In the genomic region with DNA sequence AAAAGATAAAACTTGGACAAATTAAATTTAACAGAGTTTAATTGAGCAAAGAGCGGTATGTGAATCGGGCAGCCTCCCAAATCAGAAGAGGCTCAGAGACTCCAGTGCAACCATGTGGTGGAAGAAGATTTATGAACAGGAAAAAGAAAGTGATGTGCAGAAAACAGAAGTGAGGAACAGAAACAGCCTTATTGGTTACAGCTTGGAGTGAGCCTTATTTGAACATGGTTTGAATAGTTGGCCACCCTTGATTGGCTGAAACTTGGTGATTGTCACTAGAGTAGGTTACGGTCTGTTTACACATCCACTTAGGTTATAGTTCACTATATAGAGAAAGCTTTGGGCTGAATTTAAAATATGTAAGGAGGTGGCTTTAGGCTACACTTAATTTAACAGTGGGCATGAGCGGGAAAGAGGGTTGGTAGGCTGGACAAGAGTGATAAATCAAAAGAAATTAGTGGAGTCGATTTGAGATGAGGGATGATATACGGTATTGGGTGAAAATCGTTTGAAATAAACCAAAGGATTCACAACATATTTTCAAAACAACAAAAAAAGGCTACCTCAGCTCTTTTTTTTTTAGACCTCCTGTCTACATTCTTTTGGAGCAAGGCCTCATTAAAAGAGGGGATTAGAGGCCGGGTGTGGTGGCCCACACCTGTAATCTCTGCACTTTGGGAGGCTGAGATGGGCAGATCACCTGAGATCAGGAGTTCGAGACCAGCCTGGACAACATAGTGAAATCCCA, we compare ENCODE assay signal across 22 cellular contexts.
DNase-seq lines count a peak whose midpoint lies in the region; ATAC-seq, FAIRE-seq and TF ChIP-seq lines count a peak whose summit lies in the region.
"Had no signal": no experiment of that assay in that cellular context is flagged by ENCODE, and none has a peak within 500 bp of the region (broad histone marks: within the 10 kb centered on the region; RNA-seq: fewer than 3 reads in every experiment).

No MANE protein-coding gene starts in this region.

- no peaks in the 10 kb centered on the region for H3K4me1 ChIP-seq in body of pancreas
- H3K4me1 ChIP-seq: psoas muscle had no signal

- peaks cover 5% of the 10 kb centered on the region for H3K36me3 Mint-ChIP-seq in activated T-helper 2 cell treated with anti-CD3 and anti-CD28 coated beads, Interferon-gamma antibody, Interleukin-2, Interleukin-4, amounts not matched to agents 10 μg/mL and 5 μg/mL and 100 μg/mL, durations not matched to agents 14 hours and 24 hours and 36 hours (ENCODE audit: low read depth)
- H3K36me3 Mint-ChIP-seq: type B pancreatic cell had no signal

- H3K27ac Mint-ChIP-seq in activated T-helper 2 cell treated with anti-CD3 and anti-CD28 coated beads, Interferon-gamma antibody, Interleukin-2, Interleukin-4, amounts not matched to agents 10 μg/mL and 5 μg/mL and 100 μg/mL, durations not matched to agents 14 hours and 24 hours and 36 hours = peak overlapping the region; percentile 30
- H3K27ac Mint-ChIP-seq: activated CD4-positive, alpha-beta T cell treated with anti-CD3 and anti-CD28 coated beads, Interleukin-2, amount 10 ng/mL, durations not matched to agents 7 days and 5 days; type B pancreatic cell had no signal

- H3K9me3 ChIP-seq in body of pancreas = no peaks in the 10 kb centered on the region
- H3K9me3 ChIP-seq: psoas muscle had no signal

- 89 to 90% methylated on average over 9 of the region's 9 CpGs for WGBS in body of pancreas, 2 donors

- no peaks in the 10 kb centered on the region for H3K27me3 Mint-ChIP-seq in activated T-helper 2 cell treated with anti-CD3 and anti-CD28 coated beads, Interferon-gamma antibody, Interleukin-2, Interleukin-4, amounts not matched to agents 10 μg/mL and 5 μg/mL and 100 μg/mL, durations not matched to agents 14 hours and 24 hours and 36 hours (ENCODE audit: low read depth)

- peak; percentile 81 for FAIRE-seq in GM18507 (lab: Jason Lieb, UNC)

- intact Hi-C loops in activated T-helper 2 cell treated with anti-CD3 and anti-CD28 coated beads, Interferon-gamma antibody, Interleukin-2, Interleukin-4, amounts not matched to agents 10 μg/mL and 5 μg/mL and 100 μg/mL, durations not matched to agents 14 hours and 24 hours and 36 hours (cut with micrococcal nuclease) = loop anchor here (5.0 to 10.0 kb wide), 3 partner anchors 398 to 698 kb away; no protein-coding TSS in a partner anchor
- intact Hi-C loops in body of pancreas (cut with DNase I) = no loop called here

- H3K4me3 ChIP-seq in GM12865 (ENCODE audit: low read depth, low read length) (no peak overlapping the region), body of pancreas (no peak overlapping the region)
- H3K4me3 ChIP-seq: psoas muscle had no signal

- H3K4me1 Mint-ChIP-seq in activated T-helper 2 cell treated with anti-CD3 and anti-CD28 coated beads, Interferon-gamma antibody, Interleukin-2, Interleukin-4, amounts not matched to agents 10 μg/mL and 5 μg/mL and 100 μg/mL, durations not matched to agents 14 hours and 24 hours and 36 hours (ENCODE audit: low read depth) = peaks cover 56% of the 10 kb centered on the region

- H3K36me3 ChIP-seq in body of pancreas (replicated peaks in 1 of 2; ENCODE audit: insufficient read depth in 1 of 2, low read depth in 2 of 2) = no peaks in the 10 kb centered on the region

- H3K9me3 Mint-ChIP-seq in activated T-helper 2 cell treated with anti-CD3 and anti-CD28 coated beads, Interferon-gamma antibody, Interleukin-2, Interleukin-4, amounts not matched to agents 10 μg/mL and 5 μg/mL and 100 μg/mL, durations not matched to agents 14 hours and 24 hours and 36 hours = no peaks in the 10 kb centered on the region
- H3K9me3 Mint-ChIP-seq: type B pancreatic cell had no signal

- no peak overlapping the region for H3K4me3 Mint-ChIP-seq in activated T-helper 2 cell treated with anti-CD3 and anti-CD28 coated beads, Interferon-gamma antibody, Interleukin-2, Interleukin-4, amounts not matched to agents 10 μg/mL and 5 μg/mL and 100 μg/mL, durations not matched to agents 14 hours and 24 hours and 36 hours (ENCODE audit: low read depth)
- H3K4me3 Mint-ChIP-seq: activated CD4-positive, alpha-beta T cell treated with anti-CD3 and anti-CD28 coated beads, Interleukin-2, amount 10 ng/mL, durations not matched to agents 7 days and 5 days; type B pancreatic cell had no signal

- ATAC-seq in body of pancreas (no peak), HG02623 (IDR thresholded peaks at IDR 0.05; ENCODE audit: unreplicated experiment) (no peak)
- ATAC-seq: left colon, psoas muscle, SK-N-SH treated with all-trans-retinoic acid at 6 μM for 48 hours had no signal

- no peak overlapping the region for H3K27ac ChIP-seq in body of pancreas
- H3K27ac ChIP-seq: epithelial cell of prostate, psoas muscle had no signal

- TF ChIP-seq CTCF in GM12865 (IDR thresholded peaks at IDR 0.05; ENCODE audit: insufficient read depth, low read depth, low read length, missing control alignments) (no peak), body of pancreas (IDR thresholded peaks at IDR 0.05) (no peak)

- no peaks in the 10 kb centered on the region for H3K27me3 ChIP-seq in body of pancreas

- DNase-seq in GM12865 (ENCODE audit: low read depth) (peak; percentile 36), GM18507 (ENCODE audit: extremely low spot score, insufficient read length, low read depth) (no peak), NOMO-1 treated with dmso at 0.1 percent for 144 hours (lab: John Stamatoyannopoulos, UW; ENCODE audit: unreplicated experiment) (peak; percentile 11), NCI-H1105 treated with DMSO at 0.1 percent for 48 hours (lab: John Stamatoyannopoulos, UW) (no peak), body of pancreas (no peak), DMS153 (lab: John Stamatoyannopoulos, UW) (no peak)
- DNase-seq in activated T-helper 2 cell treated with anti-CD3 and anti-CD28 coated beads, Interferon-gamma antibody, Interleukin-2, Interleukin-4, amounts not matched to agents 10 μg/mL and 5 μg/mL and 100 μg/mL, durations not matched to agents 14 hours and 24 hours and 36 hours (ENCODE audit: low spot score) = no peak
- DNase-seq: activated CD4-positive, alpha-beta T cell treated with anti-CD3 and anti-CD28 coated beads, Interleukin-2, amount 10 ng/mL, durations not matched to agents 7 days and 5 days; activated CD8-positive, alpha-beta memory T cell treated with anti-CD3 and anti-CD28 coated beads, Interleukin-2, amount 50 U/mL, for 4 hours; activated effector memory CD4-positive, alpha-beta T cell treated with anti-CD3 and anti-CD28 coated beads, Interleukin-2, amount 50 U/mL, for 16 hours; effector CD4-positive, alpha-beta T cell; GF-D8; H7; head of caudate nucleus; left colon; mesenchymal stem cell; NCI-H1417 treated with DMSO at 0.1 percent for 48 hours; psoas muscle had no signal

- TF ChIP-seq POLR2A in body of pancreas (IDR thresholded peaks at IDR 0.05) = no peak

Comparison
In these comparisons a context has a peak if more than half of its experiments do, and no peak if none do; other contexts are left out.
1. DNase-seq: peak in GM12865 (single experiment) and NOMO-1 treated with dmso at 0.1 percent for 144 hours (single experiment); none in GM18507 (single experiment), activated T-helper 2 cell treated with anti-CD3 and anti-CD28 coated beads, Interferon-gamma antibody, Interleukin-2, Interleukin-4, amounts not matched to agents 10 μg/mL and 5 μg/mL and 100 μg/mL, durations not matched to agents 14 hours and 24 hours and 36 hours (single experiment), NCI-H1105 treated with DMSO at 0.1 percent for 48 hours (single experiment), body of pancreas (0 of 4) and DMS153 (single experiment).